8 cellular contexts compared by ENCODE assay signal in genomic region chr22:50189184-50189848, GRCh38. TPM values are rescaled to one million over a fixed set of nuclear protein-coding genes. Genes with fewer than 3 reads are reported as not detected.
A peak's percentile ranks its signal among the peaks of the same experiment; 100 is the strongest.
DNase-seq lines count a peak whose midpoint lies in the region; ATAC-seq, FAIRE-seq and TF ChIP-seq lines count a peak whose summit lies in the region.

No MANE protein-coding gene starts in this region.

- H3K27me3 ChIP-seq in ascending aorta (no peaks in the 10 kb centered on the region), mesenchymal stem cell (ENCODE audit: control insufficient read depth in 1 of 2, insufficient read depth in 1 of 2, low read length in 2 of 2) (no peaks in the 10 kb centered on the region)

- H2BK5ac ChIP-seq in mesenchymal stem cell (ENCODE audit: low read depth, low read length, poor library complexity, severe bottlenecking): no peak overlapping the region

- no peak overlapping the region for H2AK5ac ChIP-seq in mesenchymal stem cell (ENCODE audit: low read length, severe bottlenecking)

- H3K18ac ChIP-seq in mesenchymal stem cell (ENCODE audit: low read depth in 1 of 2, low read length in 2 of 2): peak overlapping the region in 1 of 2 experiments; percentile 97

- POLR2A ChIA-PET in A549 (lab: Yijun Ruan, JAX): no interaction called here

- no peak for FAIRE-seq in A549 (lab: Jason Lieb, UNC)

- no peak overlapping the region for H2AFZ ChIP-seq in mesenchymal stem cell (ENCODE audit: low read depth, low read length)

- H3K27ac ChIP-seq in A549: peak overlapping the region; percentile 79 to 93; a peak in 5 of 6 replicates
- peak overlapping the region; percentile 77 to 89 for H3K27ac ChIP-seq in ascending aorta
- H3K27ac ChIP-seq in mesenchymal stem cell (ENCODE audit: low read length, poor library complexity, severe bottlenecking): no peak overlapping the region

- 90% methylated on average over 9 of the region's 20 CpGs for WGBS in A549 (ENCODE audit: missing lambda C conversion rate)
- 96% methylated on average over 19 of the region's 20 CpGs for WGBS in mesenchymal stem cell

- no peak for TF ChIP-seq CTCF in A549 (IDR thresholded peaks at IDR 0.05)
- TF ChIP-seq CTCF in ascending aorta (IDR thresholded peaks at IDR 0.05): no peak

- no peak overlapping the region for H3K4ac ChIP-seq in mesenchymal stem cell (ENCODE audit: low read depth in 1 of 2, low read length in 2 of 2)

- H4K91ac ChIP-seq in mesenchymal stem cell (ENCODE audit: low read length): peak overlapping the region; percentile 19

- H3K14ac ChIP-seq in mesenchymal stem cell (ENCODE audit: low read length in 2 of 2): no peak overlapping the region

- H3K9me3 ChIP-seq in A549: no peaks in the 10 kb centered on the region
- H3K9me3 ChIP-seq in ascending aorta: no peaks in the 10 kb centered on the region
- H3K9me3 ChIP-seq in mesenchymal stem cell (ENCODE audit: control insufficient read depth, low read length): no peaks in the 10 kb centered on the region

- H3K4me2 ChIP-seq in A549 (peak overlapping the region; percentile 94), mesenchymal stem cell (ENCODE audit: low read length, poor library complexity, severe bottlenecking) (no peak overlapping the region)

- H3K36me3 ChIP-seq in ascending aorta (peaks cover 8 to 13% of the 10 kb centered on the region in 2 donors), mesenchymal stem cell (ENCODE audit: control insufficient read depth in 1 of 2, insufficient read depth in 2 of 2, low read depth in 1 of 2, low read length in 2 of 2) (peaks cover 11 to 37% of the 10 kb centered on the region in 2 experiments)

- H3K79me1 ChIP-seq in mesenchymal stem cell (replicated peaks; ENCODE audit: low read length, poor library complexity, severe bottlenecking): peaks cover 34% of the 10 kb centered on the region

- peaks cover 27% of the 10 kb centered on the region for H3K4me1 ChIP-seq in A549
- peaks cover 9 to 36% of the 10 kb centered on the region in 2 donors for H3K4me1 ChIP-seq in ascending aorta
- H3K4me1 ChIP-seq in mesenchymal stem cell (ENCODE audit: control insufficient read depth, insufficient read depth, low read depth, low read length): peaks cover 59% of the 10 kb centered on the region

- TF ChIP-seq RAD21 in A549 (conservative IDR thresholded peaks at IDR 0.05 in 1 of 2, IDR thresholded peaks at IDR 0.05 in 1 of 2) (no peak), Ishikawa (IDR thresholded peaks at IDR 0.05; ENCODE audit: low read depth) (no peak)

- no peak overlapping the region for H4K8ac ChIP-seq in mesenchymal stem cell (ENCODE audit: low read length)

- CTCF ChIA-PET in A549 (lab: Yijun Ruan, JAX): interaction anchor here (0.9 to 3.3 kb wide), 7 partner anchors 15 to 133 kb away, joined by 3 to 15 read pairs (median 6); no protein-coding TSS in a partner anchor

- H3K4me3 ChIP-seq in A549 (no peak overlapping the region), ascending aorta (peak overlapping the region in 1 of 2 donors; percentile 62), mesenchymal stem cell (ENCODE audit: insufficient read depth in 1 of 2, low read depth in 1 of 2, low read length in 2 of 2) (no peak overlapping the region)

- H3K9ac ChIP-seq in mesenchymal stem cell (ENCODE audit: low read length): no peak overlapping the region

- no peak overlapping the region for H3K23ac ChIP-seq in mesenchymal stem cell (ENCODE audit: low read length in 2 of 2)

- no peak for ATAC-seq in A549
- ATAC-seq in SK-N-SH treated with all-trans-retinoic acid at 6 μM for 48 hours: no peak
- no peak for ATAC-seq in HG03439 (IDR thresholded peaks at IDR 0.05; ENCODE audit: unreplicated experiment)

- intact Hi-C loops in ascending aorta (cut with DNase I): loop anchor here (5.0 kb wide), 2 partner anchors 227 to 272 kb away; partner anchors contain the start of genes ALG12, CRELD2 and PIM3

- TF ChIP-seq EP300 in A549 (IDR thresholded peaks at IDR 0.05): no peak
- TF ChIP-seq EP300 in Ishikawa (IDR thresholded peaks at IDR 0.05; ENCODE audit: borderline replicate concordance): no peak

- no peak for TF ChIP-seq POLR2A in A549 (IDR thresholded peaks at IDR 0.05; ENCODE audit: low read length)

- no peak overlapping the region for H2BK120ac ChIP-seq in mesenchymal stem cell (ENCODE audit: low read depth, low read length)

- no peak overlapping the region for H2BK12ac ChIP-seq in mesenchymal stem cell (ENCODE audit: low read length in 2 of 2)

- DNase-seq in A549 (ENCODE audit: low read depth in 1 of 2, low spot score in 1 of 2) (no peak), ascending aorta (ENCODE audit: low spot score in 2 of 2) (no peak), mesenchymal stem cell (no peak), NCI-H2227 treated with DMSO at 0.1 percent for 48 hours (lab: John Stamatoyannopoulos, UW) (no peak), iPS-NIHi11 (ENCODE audit: low spot score) (no peak)

- H2BK15ac ChIP-seq in mesenchymal stem cell (ENCODE audit: low read depth, poor library complexity, severe bottlenecking): no peak overlapping the region

TF ChIP-seq in A549, 52 proteins besides CTCF, POLR2A, EP300 and RAD21 (continues in another document):
- TF ChIP-seq USF2 (IDR thresholded peaks at IDR 0.05): no peak
- no peak for TF ChIP-seq MAZ (IDR thresholded peaks at IDR 0.05; ENCODE audit: borderline replicate concordance, low read depth, low read length)
- TF ChIP-seq BHLHE40 (IDR thresholded peaks at IDR 0.05; ENCODE audit: low read depth, low read length): no peak
- TF ChIP-seq KDM1A (IDR thresholded peaks at IDR 0.05; ENCODE audit: low read depth): no peak

TF ChIP-seq in SK-N-SH treated with all-trans-retinoic acid at 6 μM for 48 hours, 23 proteins besides CTCF, POLR2A, EP300 and RAD21 (continues in another document):
- TF ChIP-seq GLIS3 (CRISPR knock-in tag; IDR thresholded peaks at IDR 0.05): no peak
- TF ChIP-seq ZFP3 (CRISPR knock-in tag; IDR thresholded peaks at IDR 0.05): no peak
- TF ChIP-seq TSHZ2 (CRISPR knock-in tag; IDR thresholded peaks at IDR 0.05): no peak
- TF ChIP-seq ZNF8 (CRISPR knock-in tag; IDR thresholded peaks at IDR 0.05): no peak
- TF ChIP-seq BACH2 (CRISPR knock-in tag; IDR thresholded peaks at IDR 0.05; ENCODE audit: borderline replicate concordance): no peak

RNA-seq across cellular contexts. Expression of gene TRABD, which starts 3.6 kb away (rescaled TPM):
- polyA plus RNA-seq in A549 (2011; rRNA removed) (13.4 and 14.8 TPM in 2 replicates), A549 (2017; fragmentation: RNase III; extraction: RNeasy Plus Mini Kit Qiagen cat#74134 plus additional on column Dnase treatment) (28.2 to 30.9 TPM (median 30.4 TPM) in 3 replicates)
- 72.4 and 81.9 TPM in 2 replicates for polyA plus RNA-seq in A549 (2012; cell fraction: cytosol; rRNA removed)
- 220 and 320 TPM in 2 replicates for polyA plus RNA-seq in A549 (2012; cell fraction: nucleus; rRNA removed)
- polyA minus RNA-seq in A549 (2011; rRNA and poly(A)+ RNA removed): 6.0 and 16.5 TPM in 2 replicates
- total RNA-seq in ascending aorta: 91.4 TPM
- polyA plus RNA-seq in mesenchymal stem cell (2013, experiment 1 of 2): 28.4 TPM
- 27.7 TPM for polyA plus RNA-seq in mesenchymal stem cell (2013, experiment 2 of 2)

RNA-seq across cellular contexts. Expression of gene SELENOO, which starts 11.5 kb away (rescaled TPM):
- polyA plus RNA-seq in A549 (2011; rRNA removed) (7.8 and 8.1 TPM in 2 replicates), A549 (2017; fragmentation: RNase III; extraction: RNeasy Plus Mini Kit Qiagen cat#74134 plus additional on column Dnase treatment) (11.3 to 14.7 TPM (median 13.7 TPM) in 3 replicates)
- polyA plus RNA-seq in A549 (2012; cell fraction: cytosol; rRNA removed): 25.8 and 31.2 TPM in 2 replicates
- polyA plus RNA-seq in A549 (2012; cell fraction: nucleus; rRNA removed): 128 and 152 TPM in 2 replicates
- 4.0 and 7.8 TPM in 2 replicates for polyA minus RNA-seq in A549 (2011; rRNA and poly(A)+ RNA removed)
- total RNA-seq in ascending aorta: 41.7 TPM
- 13.6 TPM for polyA plus RNA-seq in mesenchymal stem cell (2013, experiment 1 of 2)
- polyA plus RNA-seq in mesenchymal stem cell (2013, experiment 2 of 2): 12.6 TPM

RNA-seq across cellular contexts. Expression of gene PANX2, which starts 18.8 kb away (rescaled TPM):
- polyA plus RNA-seq in A549 (2011; rRNA removed) (1.5 and 1.6 TPM in 2 replicates), A549 (2017; fragmentation: RNase III; extraction: RNeasy Plus Mini Kit Qiagen cat#74134 plus additional on column Dnase treatment) (3.9 to 4.4 TPM (median 4.3 TPM) in 3 replicates)
- 4.9 and 6.5 TPM in 2 replicates for polyA plus RNA-seq in A549 (2012; cell fraction: cytosol; rRNA removed)
- polyA plus RNA-seq in A549 (2012; cell fraction: nucleus; rRNA removed): 13.2 and 16.9 TPM in 2 replicates
- 0.33 and 1.4 TPM in 2 replicates for polyA minus RNA-seq in A549 (2011; rRNA and poly(A)+ RNA removed)
- 0.32 TPM for total RNA-seq in ascending aorta
- 1.5 TPM for polyA plus RNA-seq in mesenchymal stem cell (2013, experiment 1 of 2)
- polyA plus RNA-seq in mesenchymal stem cell (2013, experiment 2 of 2): 1.5 TPM

RNA-seq across cellular contexts. Expression of gene TUBGCP6, which starts 55.5 kb away (rescaled TPM):
- polyA plus RNA-seq in A549 (2011; rRNA removed) (6.5 and 7.2 TPM in 2 replicates), A549 (2017; fragmentation: RNase III; extraction: RNeasy Plus Mini Kit Qiagen cat#74134 plus additional on column Dnase treatment) (13.3 to 14.3 TPM (median 14.2 TPM) in 3 replicates)
- 10.5 and 15.5 TPM in 2 replicates for polyA plus RNA-seq in A549 (2012; cell fraction: cytosol; rRNA removed)
- polyA plus RNA-seq in A549 (2012; cell fraction: nucleus; rRNA removed): 122 and 169 TPM in 2 replicates
- 5.7 and 8.2 TPM in 2 replicates for polyA minus RNA-seq in A549 (2011; rRNA and poly(A)+ RNA removed)
- 58.1 TPM for total RNA-seq in ascending aorta
- polyA plus RNA-seq in mesenchymal stem cell (2013, experiment 1 of 2): 10.1 TPM
- 9.1 TPM for polyA plus RNA-seq in mesenchymal stem cell (2013, experiment 2 of 2)
